Comparison of ENCODE assay signal across 9 cellular contexts in the genomic region with DNA sequence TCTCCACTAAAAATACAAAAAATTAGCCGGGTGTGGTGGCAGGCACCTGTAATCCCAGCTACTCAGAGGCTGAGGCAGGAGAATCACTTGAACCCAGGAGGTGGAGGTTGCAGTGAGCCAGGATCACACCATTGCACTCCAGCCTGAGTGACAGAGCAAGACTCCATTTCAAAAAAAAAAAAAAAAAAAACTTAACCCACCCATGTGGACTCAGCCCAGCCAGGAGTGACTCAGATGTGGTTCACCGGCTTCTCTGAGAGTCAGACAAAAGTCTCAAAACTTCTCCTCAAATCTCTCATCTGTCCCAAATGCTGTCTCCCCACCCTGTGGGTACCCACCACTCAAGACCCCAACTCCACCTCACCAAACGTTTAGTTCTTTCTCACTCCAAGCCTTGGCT. TPM values are rescaled to one million over a fixed set of nuclear protein-coding genes. Genes with fewer than 3 reads are reported as not detected.
DNase-seq lines count a peak whose midpoint lies in the region; ATAC-seq and TF ChIP-seq lines count a peak whose summit lies in the region.
"Not testable (repeated sequence)": the region's sequence is repeated elsewhere in the genome, so short reads cannot be mapped to it uniquely, and the experiment has no call there.
"Had no signal": no experiment of that assay in that cellular context is flagged by ENCODE, and none has a peak within 500 bp of the region (broad histone marks: within the 10 kb centered on the region; RNA-seq: fewer than 3 reads in every experiment).

No MANE protein-coding gene starts in this region.

- BruUV-seq in PC-3 (replicated peaks; lab: Mats Ljungman, UMichigan) = not testable (repeated sequence)

- CTCF ChIA-PET in PC-3 (lab: Charles Lee) = not testable (repeated sequence)
- CTCF ChIA-PET in activated CD4-positive, alpha-beta T cell treated with anti-CD3 and anti-CD28 coated beads for 36 hours (lab: Charles Lee) = interaction anchor here (0.6 to 0.7 kb wide), 2 partner anchors 10 to 135 kb away, joined by 3 read pairs; no protein-coding TSS in a partner anchor

- TF ChIP-seq CTCF in AG10803 (conservative IDR thresholded peaks at IDR 0.05; ENCODE audit: low read length); HFFc6 (IDR thresholded peaks at IDR 0.05); PC-3 (conservative IDR thresholded peaks at IDR 0.05; ENCODE audit: low read depth, low read length); choroid plexus epithelial cell (conservative IDR thresholded peaks at IDR 0.05; ENCODE audit: low read depth, low read length): not testable (repeated sequence)

- H3F3A ChIP-seq in PC-3 (ENCODE audit: low read length, unreplicated experiment) = not testable (repeated sequence)

- peak; percentile 78 for ATAC-seq in PC-3
- peak; percentile 60 for ATAC-seq in activated CD4-positive, alpha-beta T cell treated with anti-CD3 and anti-CD28 coated beads for 36 hours

- not testable (repeated sequence) for H3K36me3 ChIP-seq in PC-3 (ENCODE audit: low read depth, low read length)

- H4K20me1 ChIP-seq in PC-3 (ENCODE audit: low read length) = not testable (repeated sequence)

- peak overlapping the region; percentile 6; the same call in 1 of the 2 replicates for H2AFZ ChIP-seq in PC-3 (ENCODE audit: low read length)

- intact Hi-C loops in PC-3 (cut with micrococcal nuclease); activated CD4-positive, alpha-beta T cell treated with anti-CD3 and anti-CD28 coated beads for 36 hours (cut with DNase I, micrococcal nuclease): not testable (repeated sequence)

- DNase-seq in AG10803 (ENCODE audit: low read depth) = peak; percentile 32
- peak; percentile 33 for DNase-seq in HFFc6
- DNase-seq in PC-3 = peak; percentile 61
- DNase-seq in activated CD4-positive, alpha-beta T cell treated with anti-CD3 and anti-CD28 coated beads for 36 hours = peak; percentile 33
- DNase-seq in amniotic epithelial cell (ENCODE audit: low read depth) = peak; percentile 36
- peak; percentile 48 for DNase-seq in choroid plexus epithelial cell (ENCODE audit: low read depth)
- DNase-seq in iris pigment epithelial cell (ENCODE audit: low read depth) = peak; percentile 64
- peak; percentile 45 for DNase-seq in stromal cell of bone marrow (ENCODE audit: low read depth)

- not testable (repeated sequence) for H3K27me3 ChIP-seq in PC-3 (ENCODE audit: low read length)

- H3K27ac ChIP-seq in PC-3 (ENCODE audit: low read length) = not testable (repeated sequence)

- H3K4me1 Mint-ChIP-seq in HFFc6 (ENCODE audit: low read depth) = peaks cover 22% of the 10 kb centered on the region
- not testable (repeated sequence) for H3K4me1 Mint-ChIP-seq in activated CD4-positive, alpha-beta T cell treated with anti-CD3 and anti-CD28 coated beads for 36 hours

- not testable (repeated sequence) for H3K9ac ChIP-seq in PC-3 (ENCODE audit: low read length)

- H3K27me3 Mint-ChIP-seq in HFFc6 (ENCODE audit: insufficient read depth) = peaks cover 11% of the 10 kb centered on the region
- not testable (repeated sequence) for H3K27me3 Mint-ChIP-seq in activated CD4-positive, alpha-beta T cell treated with anti-CD3 and anti-CD28 coated beads for 36 hours

- POLR2A ChIA-PET in PC-3 (lab: Charles Lee; ENCODE audit: unreplicated experiment) = not testable (repeated sequence)
- POLR2A ChIA-PET in activated CD4-positive, alpha-beta T cell treated with anti-CD3 and anti-CD28 coated beads for 36 hours (lab: Charles Lee) = interaction anchor here (0.6 kb wide), 1 partner anchor 109 kb away, joined by 7 read pairs; no protein-coding TSS in a partner anchor

- not testable (repeated sequence) for H3K4me3 Mint-ChIP-seq in HFFc6; activated CD4-positive, alpha-beta T cell treated with anti-CD3 and anti-CD28 coated beads for 36 hours

- H3K27ac Mint-ChIP-seq in HFFc6; activated CD4-positive, alpha-beta T cell treated with anti-CD3 and anti-CD28 coated beads for 36 hours: not testable (repeated sequence)

- H3K4me1 ChIP-seq in PC-3 (ENCODE audit: insufficient read depth, low read length) = not testable (repeated sequence)

- H3K36me3 Mint-ChIP-seq in HFFc6 (ENCODE audit: low read depth); activated CD4-positive, alpha-beta T cell treated with anti-CD3 and anti-CD28 coated beads for 36 hours (ENCODE audit: low read depth): not testable (repeated sequence)

- not testable (repeated sequence) for H3K9me3 Mint-ChIP-seq in HFFc6; activated CD4-positive, alpha-beta T cell treated with anti-CD3 and anti-CD28 coated beads for 36 hours (ENCODE audit: low read depth)

- H3K4me2 ChIP-seq in PC-3 (ENCODE audit: low read length) = peak overlapping the region; percentile 15; the same call in 1 of the 2 replicates

- not testable (repeated sequence) for H3K9me2 ChIP-seq in PC-3 (replicated peaks; ENCODE audit: low read length)

- not testable (repeated sequence) for H3K4me3 ChIP-seq in AG10803 (ENCODE audit: low read length); PC-3 (ENCODE audit: low read length); choroid plexus epithelial cell (ENCODE audit: low read depth, low read length)

- not testable (repeated sequence) for H3K9me3 ChIP-seq in PC-3 (ENCODE audit: low read length)

- H3K79me2 ChIP-seq in PC-3 (ENCODE audit: low read length) = not testable (repeated sequence)

RNA-seq across cellular contexts. Expression of gene RAB3A, which starts 10.9 kb away (rescaled TPM):
- 1 to 10 TPM; 6.1 to 9.0 (median 7.3) TPM for total RNA-seq in HFFc6 (2021; fragmentation: NEBNext Ultra II Directional; extraction: Animal tissue kit (Norgen Biotek cat#: 25700))
- total RNA-seq in PC-3 (2014; rRNA removed) = 5.7 and 6.7 TPM in 2 replicates
- total RNA-seq in activated CD4-positive, alpha-beta T cell treated with anti-CD3 and anti-CD28 coated beads for 36 hours = 1 to 10 TPM; 5.6 to 8.9 TPM

RNA-seq across cellular contexts. Expression of gene PDE4C, which starts 11.5 kb away (rescaled TPM):
- under 1 TPM in 1 of 6 experiments, not detected in 5; 0.14 TPM for total RNA-seq in HFFc6 (2021; fragmentation: NEBNext Ultra II Directional; extraction: Animal tissue kit (Norgen Biotek cat#: 25700))
- 1.8 TPM in 1 of 2 replicates, not detected in the other for total RNA-seq in PC-3 (2014; rRNA removed)
- total RNA-seq in activated CD4-positive, alpha-beta T cell treated with anti-CD3 and anti-CD28 coated beads for 36 hours = not detected
- total RNA-seq: natural killer cell had no signal

RNA-seq across cellular contexts. Expression of gene MPV17L2, which starts 21.8 kb away (rescaled TPM):
- 10 to 100 TPM in 5 of 6 experiments, 1 to 10 TPM in 1; 9.7 to 14.9 (median 13.1) TPM for total RNA-seq in HFFc6 (2021; fragmentation: NEBNext Ultra II Directional; extraction: Animal tissue kit (Norgen Biotek cat#: 25700))
- total RNA-seq in PC-3 (2014; rRNA removed) = 34.2 and 44.7 TPM in 2 replicates
- total RNA-seq in activated CD4-positive, alpha-beta T cell treated with anti-CD3 and anti-CD28 coated beads for 36 hours = 1 to 10 TPM; 5.7 to 6.2 TPM

RNA-seq across cellular contexts. Expression of gene IFI30, which starts 41.2 kb away (rescaled TPM):
- 1 to 10 TPM; 4.9 to 9.0 (median 6.0) TPM for total RNA-seq in HFFc6 (2021; fragmentation: NEBNext Ultra II Directional; extraction: Animal tissue kit (Norgen Biotek cat#: 25700))
- 31.1 and 35.0 TPM in 2 replicates for total RNA-seq in PC-3 (2014; rRNA removed)
- 10 to 100 TPM; 20.4 to 29.5 TPM for total RNA-seq in activated CD4-positive, alpha-beta T cell treated with anti-CD3 and anti-CD28 coated beads for 36 hours

RNA-seq across cellular contexts. Expression of gene IQCN, which starts 59.5 kb away (rescaled TPM):
- total RNA-seq in HFFc6 (2021; fragmentation: NEBNext Ultra II Directional; extraction: Animal tissue kit (Norgen Biotek cat#: 25700)) = under 1 TPM; 0.40 to 0.87 (median 0.55) TPM
- total RNA-seq in PC-3 (2014; rRNA removed) = 0.33 and 0.69 TPM in 2 replicates
- under 1 TPM; 0.40 to 0.43 TPM for total RNA-seq in activated CD4-positive, alpha-beta T cell treated with anti-CD3 and anti-CD28 coated beads for 36 hours
